Comparison of ENCODE assay signal across 1 cellular context in the genomic region with DNA sequence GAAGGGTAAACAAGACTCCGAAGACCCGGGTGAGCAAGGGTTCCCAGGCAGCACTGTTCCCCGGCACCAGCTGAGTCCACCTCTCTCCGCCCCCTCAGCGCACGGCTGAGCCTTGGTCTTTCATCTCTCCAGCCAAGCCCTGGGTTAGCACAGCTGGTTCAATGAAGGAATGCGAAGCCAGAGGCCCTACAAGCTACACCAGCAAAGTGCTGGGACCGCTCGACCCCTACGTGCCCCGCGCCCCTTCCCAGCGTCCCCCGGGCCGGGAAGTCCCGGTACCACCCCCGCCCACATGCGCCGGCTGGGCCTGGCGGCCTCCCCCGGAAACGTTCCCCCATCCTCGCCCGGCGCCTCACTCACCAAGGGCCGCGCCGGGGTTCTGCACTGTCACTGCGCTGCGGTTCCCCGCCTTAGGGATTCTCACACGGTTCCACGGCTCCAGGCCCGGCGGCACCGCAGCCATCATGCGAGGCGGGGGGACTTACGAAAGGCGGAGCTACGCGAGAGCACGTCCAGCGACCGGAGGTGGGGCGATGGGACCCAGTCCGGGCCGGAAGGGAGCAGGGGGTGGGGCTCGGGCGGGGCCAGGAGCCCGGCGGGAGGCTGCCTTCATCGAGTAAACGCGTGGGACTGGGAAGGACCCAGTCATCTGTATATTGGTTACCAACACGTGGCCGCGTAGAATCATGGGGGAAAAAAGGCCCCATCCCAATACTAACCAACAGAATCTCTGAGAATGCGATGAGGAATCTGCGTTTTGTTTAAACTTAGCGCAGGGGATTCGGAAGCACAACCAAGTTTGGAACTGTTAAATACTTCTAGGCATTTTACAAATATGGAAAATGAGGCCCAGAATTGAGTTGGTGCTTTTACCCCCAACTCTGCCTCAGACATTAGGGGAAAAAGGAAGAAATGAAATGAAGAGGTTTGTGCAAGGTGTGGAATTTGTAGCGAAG.
TF ChIP-seq lines count a peak whose summit lies in the region.

No MANE protein-coding gene starts in this region.

TF ChIP-seq in HepG2, 621 proteins besides CTCF, POLR2A, EP300 and RAD21 (continues in another document):
- TF ChIP-seq, protein P1, sequence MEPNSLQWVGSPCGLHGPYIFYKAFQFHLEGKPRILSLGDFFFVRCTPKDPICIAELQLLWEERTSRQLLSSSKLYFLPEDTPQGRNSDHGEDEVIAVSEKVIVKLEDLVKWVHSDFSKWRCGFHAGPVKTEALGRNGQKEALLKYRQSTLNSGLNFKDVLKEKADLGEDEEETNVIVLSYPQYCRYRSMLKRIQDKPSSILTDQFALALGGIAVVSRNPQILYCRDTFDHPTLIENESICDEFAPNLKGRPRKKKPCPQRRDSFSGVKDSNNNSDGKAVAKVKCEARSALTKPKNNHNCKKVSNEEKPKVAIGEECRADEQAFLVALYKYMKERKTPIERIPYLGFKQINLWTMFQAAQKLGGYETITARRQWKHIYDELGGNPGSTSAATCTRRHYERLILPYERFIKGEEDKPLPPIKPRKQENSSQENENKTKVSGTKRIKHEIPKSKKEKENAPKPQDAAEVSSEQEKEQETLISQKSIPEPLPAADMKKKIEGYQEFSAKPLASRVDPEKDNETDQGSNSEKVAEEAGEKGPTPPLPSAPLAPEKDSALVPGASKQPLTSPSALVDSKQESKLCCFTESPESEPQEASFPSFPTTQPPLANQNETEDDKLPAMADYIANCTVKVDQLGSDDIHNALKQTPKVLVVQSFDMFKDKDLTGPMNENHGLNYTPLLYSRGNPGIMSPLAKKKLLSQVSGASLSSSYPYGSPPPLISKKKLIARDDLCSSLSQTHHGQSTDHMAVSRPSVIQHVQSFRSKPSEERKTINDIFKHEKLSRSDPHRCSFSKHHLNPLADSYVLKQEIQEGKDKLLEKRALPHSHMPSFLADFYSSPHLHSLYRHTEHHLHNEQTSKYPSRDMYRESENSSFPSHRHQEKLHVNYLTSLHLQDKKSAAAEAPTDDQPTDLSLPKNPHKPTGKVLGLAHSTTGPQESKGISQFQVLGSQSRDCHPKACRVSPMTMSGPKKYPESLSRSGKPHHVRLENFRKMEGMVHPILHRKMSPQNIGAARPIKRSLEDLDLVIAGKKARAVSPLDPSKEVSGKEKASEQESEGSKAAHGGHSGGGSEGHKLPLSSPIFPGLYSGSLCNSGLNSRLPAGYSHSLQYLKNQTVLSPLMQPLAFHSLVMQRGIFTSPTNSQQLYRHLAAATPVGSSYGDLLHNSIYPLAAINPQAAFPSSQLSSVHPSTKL (CRISPR knock-in tag; IDR thresholded peaks at IDR 0.05), result peak; percentile 57
- TF ChIP-seq ZBTB42 (CRISPR knock-in tag; IDR thresholded peaks at IDR 0.05) (peak; percentile 93), ARHGAP35 (CRISPR knock-in tag; IDR thresholded peaks at IDR 0.05; ENCODE audit: borderline replicate concordance) (peak; percentile 58; the same call in 1 of the 2 replicates), PTBP1 (IDR thresholded peaks at IDR 0.05; ENCODE audit: low read depth, low read length, poor library complexity, severe bottlenecking) (no peak), HOXA3 (CRISPR knock-in tag; IDR thresholded peaks at IDR 0.05) (peak; percentile 74), ZNF564 (CRISPR knock-in tag; IDR thresholded peaks at IDR 0.05) (peak; percentile 85), ZKSCAN1 (IDR thresholded peaks at IDR 0.05; ENCODE audit: low read length) (no peak), TAF1 (CRISPR knock-in tag; IDR thresholded peaks at IDR 0.05) (peak; percentile 84), HDAC2 (CRISPR knock-in tag; IDR thresholded peaks at IDR 0.05) (no peak; the same call in 1 of the 2 replicates), ZFYVE20 (CRISPR knock-in tag; IDR thresholded peaks at IDR 0.05; ENCODE audit: borderline replicate concordance, low read depth) (peak; percentile 76; the same call in 1 of the 2 replicates), MEIS1 (CRISPR knock-in tag; IDR thresholded peaks at IDR 0.05; ENCODE audit: borderline replicate concordance) (peak; percentile 92), ZNF446 (CRISPR knock-in tag; IDR thresholded peaks at IDR 0.05) (no peak), KDM3A (CRISPR knock-in tag; IDR thresholded peaks at IDR 0.05; ENCODE audit: low read depth) (peak; percentile 42; the same call in 1 of the 2 replicates), TARDBP (CRISPR knock-in tag; IDR thresholded peaks at IDR 0.05) (peak; percentile 85), ZSCAN21 (CRISPR knock-in tag; IDR thresholded peaks at IDR 0.05; ENCODE audit: borderline replicate concordance) (peak; percentile 52; the same call in 1 of the 2 replicates), NFKB2 (CRISPR knock-in tag; IDR thresholded peaks at IDR 0.05; ENCODE audit: borderline replicate concordance) (peak; percentile 85; the same call in 1 of the 2 replicates), CREM (IDR thresholded peaks at IDR 0.05) (peak; percentile 32; the same call in 1 of the 2 replicates), CREM (CRISPR knock-in tag; IDR thresholded peaks at IDR 0.05) (no peak), ZFP1 (CRISPR knock-in tag; IDR thresholded peaks at IDR 0.05) (peak; percentile 62; the same call in 1 of the 2 replicates), RNF2 (conservative IDR thresholded peaks at IDR 0.05; ENCODE audit: low read depth) (peak; percentile 41; the same call in 1 of the 2 replicates), ZNF17 (CRISPR knock-in tag; IDR thresholded peaks at IDR 0.05) (0 out of 2 replicates have a peak, but pooled peaks have one; percentile 37), POLR2AphosphoS5 (IDR thresholded peaks at IDR 0.05; ENCODE audit: low read depth, low read length) (peak; percentile 81), ASH2L (IDR thresholded peaks at IDR 0.05; ENCODE audit: insufficient read length, low read depth, low read length) (peak; percentile 84), ZNF720 (CRISPR knock-in tag; IDR thresholded peaks at IDR 0.05) (no peak), ZNF709 (CRISPR knock-in tag; IDR thresholded peaks at IDR 0.05) (peak; percentile 75; the same call in 1 of the 2 replicates), ZNF790 (CRISPR knock-in tag; IDR thresholded peaks at IDR 0.05; ENCODE audit: borderline replicate concordance) (0 out of 2 replicates have a peak, but pooled peaks have one; percentile 17), LCORL (IDR thresholded peaks at IDR 0.05) (no peak), LCORL (CRISPR knock-in tag; IDR thresholded peaks at IDR 0.05) (peak; percentile 39; the same call in 1 of the 2 replicates), ZNF746 (CRISPR knock-in tag; IDR thresholded peaks at IDR 0.05) (peak; percentile 23; the same call in 1 of the 2 replicates), ZNF253 (CRISPR knock-in tag; IDR thresholded peaks at IDR 0.05; ENCODE audit: borderline replicate concordance) (no peak; the same call in 1 of the 2 replicates)
- TF ChIP-seq, protein P2, sequence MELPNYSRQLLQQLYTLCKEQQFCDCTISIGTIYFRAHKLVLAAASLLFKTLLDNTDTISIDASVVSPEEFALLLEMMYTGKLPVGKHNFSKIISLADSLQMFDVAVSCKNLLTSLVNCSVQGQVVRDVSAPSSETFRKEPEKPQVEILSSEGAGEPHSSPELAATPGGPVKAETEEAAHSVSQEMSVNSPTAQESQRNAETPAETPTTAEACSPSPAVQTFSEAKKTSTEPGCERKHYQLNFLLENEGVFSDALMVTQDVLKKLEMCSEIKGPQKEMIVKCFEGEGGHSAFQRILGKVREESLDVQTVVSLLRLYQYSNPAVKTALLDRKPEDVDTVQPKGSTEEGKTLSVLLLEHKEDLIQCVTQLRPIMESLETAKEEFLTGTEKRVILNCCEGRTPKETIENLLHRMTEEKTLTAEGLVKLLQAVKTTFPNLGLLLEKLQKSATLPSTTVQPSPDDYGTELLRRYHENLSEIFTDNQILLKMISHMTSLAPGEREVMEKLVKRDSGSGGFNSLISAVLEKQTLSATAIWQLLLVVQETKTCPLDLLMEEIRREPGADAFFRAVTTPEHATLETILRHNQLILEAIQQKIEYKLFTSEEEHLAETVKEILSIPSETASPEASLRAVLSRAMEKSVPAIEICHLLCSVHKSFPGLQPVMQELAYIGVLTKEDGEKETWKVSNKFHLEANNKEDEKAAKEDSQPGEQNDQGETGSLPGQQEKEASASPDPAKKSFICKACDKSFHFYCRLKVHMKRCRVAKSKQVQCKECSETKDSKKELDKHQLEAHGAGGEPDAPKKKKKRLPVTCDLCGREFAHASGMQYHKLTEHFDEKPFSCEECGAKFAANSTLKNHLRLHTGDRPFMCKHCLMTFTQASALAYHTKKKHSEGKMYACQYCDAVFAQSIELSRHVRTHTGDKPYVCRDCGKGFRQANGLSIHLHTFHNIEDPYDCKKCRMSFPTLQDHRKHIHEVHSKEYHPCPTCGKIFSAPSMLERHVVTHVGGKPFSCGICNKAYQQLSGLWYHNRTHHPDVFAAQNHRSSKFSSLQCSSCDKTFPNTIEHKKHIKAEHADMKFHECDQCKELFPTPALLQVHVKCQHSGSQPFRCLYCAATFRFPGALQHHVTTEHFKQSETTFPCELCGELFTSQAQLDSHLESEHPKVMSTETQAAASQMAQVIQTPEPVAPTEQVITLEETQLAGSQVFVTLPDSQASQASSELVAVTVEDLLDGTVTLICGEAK (IDR thresholded peaks at IDR 0.05), result no peak
- TF ChIP-seq, protein P2 (CRISPR knock-in tag; IDR thresholded peaks at IDR 0.05), result peak; percentile 81
- TF ChIP-seq, protein P3, sequence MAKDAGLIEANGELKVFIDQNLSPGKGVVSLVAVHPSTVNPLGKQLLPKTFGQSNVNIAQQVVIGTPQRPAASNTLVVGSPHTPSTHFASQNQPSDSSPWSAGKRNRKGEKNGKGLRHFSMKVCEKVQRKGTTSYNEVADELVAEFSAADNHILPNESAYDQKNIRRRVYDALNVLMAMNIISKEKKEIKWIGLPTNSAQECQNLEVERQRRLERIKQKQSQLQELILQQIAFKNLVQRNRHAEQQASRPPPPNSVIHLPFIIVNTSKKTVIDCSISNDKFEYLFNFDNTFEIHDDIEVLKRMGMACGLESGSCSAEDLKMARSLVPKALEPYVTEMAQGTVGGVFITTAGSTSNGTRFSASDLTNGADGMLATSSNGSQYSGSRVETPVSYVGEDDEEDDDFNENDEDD (CRISPR knock-in tag; IDR thresholded peaks at IDR 0.05; ENCODE audit: borderline replicate concordance), result peak; percentile 83; the same call in 1 of the 2 replicates
- TF ChIP-seq, protein P4, sequence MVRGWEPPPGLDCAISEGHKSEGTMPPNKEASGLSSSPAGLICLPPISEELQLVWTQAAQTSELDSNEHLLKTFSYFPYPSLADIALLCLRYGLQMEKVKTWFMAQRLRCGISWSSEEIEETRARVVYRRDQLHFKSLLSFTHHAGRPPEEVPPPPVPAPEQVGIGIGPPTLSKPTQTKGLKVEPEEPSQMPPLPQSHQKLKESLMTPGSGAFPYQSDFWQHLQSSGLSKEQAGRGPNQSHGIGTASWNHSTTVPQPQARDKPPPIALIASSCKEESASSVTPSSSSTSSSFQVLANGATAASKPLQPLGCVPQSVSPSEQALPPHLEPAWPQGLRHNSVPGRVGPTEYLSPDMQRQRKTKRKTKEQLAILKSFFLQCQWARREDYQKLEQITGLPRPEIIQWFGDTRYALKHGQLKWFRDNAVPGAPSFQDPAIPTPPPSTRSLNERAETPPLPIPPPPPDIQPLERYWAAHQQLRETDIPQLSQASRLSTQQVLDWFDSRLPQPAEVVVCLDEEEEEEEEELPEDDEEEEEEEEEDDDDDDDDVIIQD (CRISPR knock-in tag; IDR thresholded peaks at IDR 0.05; ENCODE audit: low read depth), result peak; percentile 44
- TF ChIP-seq, protein P5, sequence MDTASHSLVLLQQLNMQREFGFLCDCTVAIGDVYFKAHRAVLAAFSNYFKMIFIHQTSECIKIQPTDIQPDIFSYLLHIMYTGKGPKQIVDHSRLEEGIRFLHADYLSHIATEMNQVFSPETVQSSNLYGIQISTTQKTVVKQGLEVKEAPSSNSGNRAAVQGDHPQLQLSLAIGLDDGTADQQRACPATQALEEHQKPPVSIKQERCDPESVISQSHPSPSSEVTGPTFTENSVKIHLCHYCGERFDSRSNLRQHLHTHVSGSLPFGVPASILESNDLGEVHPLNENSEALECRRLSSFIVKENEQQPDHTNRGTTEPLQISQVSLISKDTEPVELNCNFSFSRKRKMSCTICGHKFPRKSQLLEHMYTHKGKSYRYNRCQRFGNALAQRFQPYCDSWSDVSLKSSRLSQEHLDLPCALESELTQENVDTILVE (CRISPR knock-in tag; IDR thresholded peaks at IDR 0.05), result peak; percentile 61; the same call in 1 of the 2 replicates
- TF ChIP-seq, protein P6, sequence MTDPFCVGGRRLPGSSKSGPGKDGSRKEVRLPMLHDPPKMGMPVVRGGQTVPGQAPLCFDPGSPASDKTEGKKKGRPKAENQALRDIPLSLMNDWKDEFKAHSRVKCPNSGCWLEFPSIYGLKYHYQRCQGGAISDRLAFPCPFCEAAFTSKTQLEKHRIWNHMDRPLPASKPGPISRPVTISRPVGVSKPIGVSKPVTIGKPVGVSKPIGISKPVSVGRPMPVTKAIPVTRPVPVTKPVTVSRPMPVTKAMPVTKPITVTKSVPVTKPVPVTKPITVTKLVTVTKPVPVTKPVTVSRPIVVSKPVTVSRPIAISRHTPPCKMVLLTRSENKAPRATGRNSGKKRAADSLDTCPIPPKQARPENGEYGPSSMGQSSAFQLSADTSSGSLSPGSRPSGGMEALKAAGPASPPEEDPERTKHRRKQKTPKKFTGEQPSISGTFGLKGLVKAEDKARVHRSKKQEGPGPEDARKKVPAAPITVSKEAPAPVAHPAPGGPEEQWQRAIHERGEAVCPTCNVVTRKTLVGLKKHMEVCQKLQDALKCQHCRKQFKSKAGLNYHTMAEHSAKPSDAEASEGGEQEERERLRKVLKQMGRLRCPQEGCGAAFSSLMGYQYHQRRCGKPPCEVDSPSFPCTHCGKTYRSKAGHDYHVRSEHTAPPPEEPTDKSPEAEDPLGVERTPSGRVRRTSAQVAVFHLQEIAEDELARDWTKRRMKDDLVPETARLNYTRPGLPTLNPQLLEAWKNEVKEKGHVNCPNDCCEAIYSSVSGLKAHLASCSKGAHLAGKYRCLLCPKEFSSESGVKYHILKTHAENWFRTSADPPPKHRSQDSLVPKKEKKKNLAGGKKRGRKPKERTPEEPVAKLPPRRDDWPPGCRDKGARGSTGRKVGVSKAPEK (CRISPR knock-in tag; IDR thresholded peaks at IDR 0.05; ENCODE audit: borderline replicate concordance), result no peak; the same call in 1 of the 2 replicates
